Comparison of ENCODE assay signal across 8 cellular contexts in the genomic region with DNA sequence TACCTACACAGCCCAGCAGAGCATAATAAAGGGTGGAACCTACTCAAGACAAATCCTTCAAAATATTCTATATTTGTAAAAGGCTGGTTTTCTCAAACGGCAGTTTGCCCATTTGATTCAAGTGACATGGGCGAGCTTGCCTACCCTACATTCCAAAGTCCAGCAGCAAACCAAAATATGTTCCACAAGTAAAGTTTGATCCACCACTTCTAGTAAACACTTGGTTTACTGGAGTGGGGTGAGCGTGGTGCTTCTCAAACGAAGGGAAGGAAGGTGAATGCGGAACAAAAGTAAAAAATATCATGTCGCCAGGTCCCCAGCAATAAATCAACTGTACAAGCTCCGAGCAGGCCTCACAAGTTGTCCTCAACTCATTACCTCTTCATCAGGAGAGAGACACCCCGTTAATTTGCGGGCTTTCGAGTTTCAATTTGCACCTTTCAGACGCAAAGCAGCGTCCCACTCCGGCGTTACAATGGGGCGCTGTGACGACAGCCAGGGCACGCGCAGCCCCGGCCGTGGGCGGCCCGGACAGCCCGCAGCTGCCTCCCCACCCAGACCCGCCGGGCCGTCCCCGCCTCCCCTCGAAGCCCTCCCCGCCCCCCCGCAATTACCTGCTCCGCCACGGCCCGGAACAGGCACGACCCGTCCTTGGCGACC. TPM values are rescaled to one million over a fixed set of nuclear protein-coding genes. Genes with fewer than 3 reads are reported as not detected.
A peak's percentile ranks its signal among the peaks of the same experiment; 100 is the strongest.
DNase-seq lines count a peak whose midpoint lies in the region; ATAC-seq and TF ChIP-seq lines count a peak whose summit lies in the region.

No MANE protein-coding gene starts in this region.

- ATAC-seq in GM19035 (IDR thresholded peaks at IDR 0.05; ENCODE audit: unreplicated experiment): peak; percentile 39
- peak; percentile 46 for ATAC-seq in HG03280 (IDR thresholded peaks at IDR 0.05; ENCODE audit: unreplicated experiment)

- H3K4me1 Mint-ChIP-seq in activated naive CD4-positive, alpha-beta T cell treated with anti-CD3 and anti-CD28 coated beads, Interleukin-2, amount 10 ng/mL, durations not matched to agents 7 days and 5 days: peaks cover 44% of the 10 kb centered on the region
- H3K4me1 Mint-ChIP-seq in osteocyte (ENCODE audit: unreplicated experiment): peaks cover 43% of the 10 kb centered on the region

- H3K36me3 ChIP-seq in SJCRH30: peaks cover 2% of the 10 kb centered on the region; the same call in 1 of the 2 replicates
- no peaks in the 10 kb centered on the region for H3K36me3 ChIP-seq in thymus (ENCODE audit: control insufficient read depth, insufficient read depth)

- H3K4me3 Mint-ChIP-seq in activated naive CD4-positive, alpha-beta T cell treated with anti-CD3 and anti-CD28 coated beads, Interleukin-2, amount 10 ng/mL, durations not matched to agents 7 days and 5 days: peak overlapping the region; percentile 85
- peak overlapping the region; percentile 94 for H3K4me3 Mint-ChIP-seq in osteocyte (ENCODE audit: unreplicated experiment)

- no peaks in the 10 kb centered on the region for H3K27me3 Mint-ChIP-seq in activated naive CD4-positive, alpha-beta T cell treated with anti-CD3 and anti-CD28 coated beads, Interleukin-2, amount 10 ng/mL, durations not matched to agents 7 days and 5 days
- no peaks in the 10 kb centered on the region for H3K27me3 Mint-ChIP-seq in osteocyte (ENCODE audit: unreplicated experiment)

- under 1% methylated on average over 36 of the region's 36 CpGs for WGBS in thymus

- TF ChIP-seq CTCF in osteocyte (IDR thresholded peaks at IDR 0.05): no peak

- H3K9me3 Mint-ChIP-seq in activated naive CD4-positive, alpha-beta T cell treated with anti-CD3 and anti-CD28 coated beads, Interleukin-2, amount 10 ng/mL, durations not matched to agents 7 days and 5 days: no peaks in the 10 kb centered on the region
- H3K9me3 Mint-ChIP-seq in osteocyte (ENCODE audit: unreplicated experiment): no peaks in the 10 kb centered on the region

- H3K9me3 ChIP-seq in SJCRH30 (replicated peaks) (no peaks in the 10 kb centered on the region), thymus (ENCODE audit: control insufficient read depth) (no peaks in the 10 kb centered on the region)

- H3K27me3 ChIP-seq in SJCRH30 (no peaks in the 10 kb centered on the region), thymus (ENCODE audit: control insufficient read depth, insufficient read depth) (no peaks in the 10 kb centered on the region)

- peak overlapping the region; percentile 81 for H3K27ac ChIP-seq in SJCRH30
- H3K27ac ChIP-seq in thymus (ENCODE audit: low read depth): peak overlapping the region; percentile 99

- peaks cover 16% of the 10 kb centered on the region for H3K36me3 Mint-ChIP-seq in activated naive CD4-positive, alpha-beta T cell treated with anti-CD3 and anti-CD28 coated beads, Interleukin-2, amount 10 ng/mL, durations not matched to agents 7 days and 5 days
- peaks cover 7% of the 10 kb centered on the region for H3K36me3 Mint-ChIP-seq in osteocyte (ENCODE audit: unreplicated experiment)

- H3K4me1 ChIP-seq in SJCRH30 (peaks cover 6% of the 10 kb centered on the region; the same call in 1 of the 2 replicates), thymus (ENCODE audit: control insufficient read depth, insufficient read depth, low read length) (peaks cover 13% of the 10 kb centered on the region)

- peak overlapping the region; percentile 97 for H3K27ac Mint-ChIP-seq in activated naive CD4-positive, alpha-beta T cell treated with anti-CD3 and anti-CD28 coated beads, Interleukin-2, amount 10 ng/mL, durations not matched to agents 7 days and 5 days
- H3K27ac Mint-ChIP-seq in osteocyte (ENCODE audit: unreplicated experiment): peak overlapping the region; percentile 96

- H3K4me3 ChIP-seq in SJCRH30 (peak overlapping the region; percentile 88), thymus (ENCODE audit: low read length) (peak overlapping the region; percentile 54)

- CTCF ChIA-PET in activated naive CD4-positive, alpha-beta T cell treated with anti-CD3 and anti-CD28 coated beads, Interleukin-2, amount 10 ng/mL, durations not matched to agents 7 days and 5 days (lab: Charles Lee): interaction anchor here (0.6 to 2.3 kb wide), 4 partner anchors 10 to 438 kb away, joined by 3 to 8 read pairs (median 5); partner anchors contain the start of genes ABCE1 and ANAPC10

- DNase-seq in Ammon's horn (ENCODE audit: low spot score) (peak; percentile 77), SJCRH30 (peak; percentile 52 to 55), glomerular visceral epithelial cell (ENCODE audit: extremely low spot score) (peak; percentile 66), osteocyte (ENCODE audit: extremely low spot score, unreplicated experiment) (no peak)
- peak; percentile 82 for DNase-seq in activated naive CD4-positive, alpha-beta T cell treated with anti-CD3 and anti-CD28 coated beads, Interleukin-2, amount 10 ng/mL, durations not matched to agents 7 days and 5 days

RNA-seq across cellular contexts. Expression of gene OTUD4, which starts 1.1 kb away (rescaled TPM):
- total RNA-seq in SJCRH30 (2014; rRNA removed; shearing (Covaris generic)): 23.8 and 30.8 TPM in 2 replicates
- total RNA-seq in osteocyte: 35.0 and 36.1 TPM in 2 replicates
- polyA plus RNA-seq in thymus: 18.8 TPM
